ENCODE assay signal across 15 cellular contexts in genomic region chr15:74209997-74210573, GRCh38. TPM values are rescaled to one million over a fixed set of nuclear protein-coding genes. Genes with fewer than 3 reads are reported as not detected.
DNase-seq lines count a peak whose midpoint lies in the region; ATAC-seq and TF ChIP-seq lines count a peak whose summit lies in the region.
"Had no signal": no experiment of that assay in that cellular context is flagged by ENCODE, and none has a peak within 500 bp of the region (broad histone marks: within the 10 kb centered on the region; RNA-seq: fewer than 3 reads in every experiment).

No MANE protein-coding gene starts in this region.

- H4K91ac ChIP-seq in IMR-90 (ENCODE audit: insufficient read depth, low read depth, low read length), result no peak overlapping the region

- H3K27me3 ChIP-seq in ACC112 (ENCODE audit: insufficient read depth, low read length) (0 out of 2 replicates have a peak, but pooled peaks cover 3% of the 10 kb centered on the region), IMR-90 (ENCODE audit: control insufficient read depth, insufficient read depth, low read length) (peaks cover 14% of the 10 kb centered on the region), body of pancreas (no peaks in the 10 kb centered on the region), left lung (peaks cover 0 to 10% of the 10 kb centered on the region in 2 donors)

- H3K23ac ChIP-seq in IMR-90 (ENCODE audit: low read depth, low read length), result no peak overlapping the region

- no peaks in the 10 kb centered on the region for H3K79me1 ChIP-seq in IMR-90 (ENCODE audit: low read depth in 1 of 2, low read length in 2 of 2)

- TF ChIP-seq CTCF in IMR-90 (conservative IDR thresholded peaks at IDR 0.05; ENCODE audit: low read depth, low read length) (no peak), body of pancreas (IDR thresholded peaks at IDR 0.05) (no peak), left lung (IDR thresholded peaks at IDR 0.05) (no peak)

- peak overlapping the region; percentile 70 for H3K27ac ChIP-seq in ACC112 (ENCODE audit: low read depth, low read length)
- no peak overlapping the region for H3K27ac ChIP-seq in IMR-90 (ENCODE audit: insufficient read depth, low read length)
- H3K27ac ChIP-seq in body of pancreas, result peak overlapping the region in 1 of 4 donors; percentile 20
- H3K27ac ChIP-seq in left lung, result no peak overlapping the region
- H3K27ac ChIP-seq: stomach had no signal

- ATAC-seq in IMR-90 (ENCODE audit: low read depth), result no peak
- ATAC-seq in body of pancreas, result peak; percentile 88
- ATAC-seq in left lung, result peak; percentile 12

- H4K5ac ChIP-seq in IMR-90 (ENCODE audit: low read depth, low read length), result no peak overlapping the region

- no CpG with 5 or more reads among the region's 4 CpGs for WGBS in IMR-90 (ENCODE audit: extremely low coverage in 2 of 2, insufficient read length in 1 of 2), 2 experiments
- WGBS in body of pancreas, 2 donors, result 11 to 14% methylated on average over 4 of the region's 4 CpGs

- no TSS peak for BruUV-seq in IMR-90 (replicated peaks; lab: Mats Ljungman, UMichigan)

- in situ Hi-C loops in IMR-90 (cut with MboI; ENCODE audit: low sequenced_read_pairs), result no loop called here
- in situ Hi-C loops in KBM-7 (cut with MboI; ENCODE audit: low pct_unique_long_range_greater_than_20kb, low sequenced_read_pairs), result no loop called here

- no peak overlapping the region for H3K4me2 ChIP-seq in IMR-90 (ENCODE audit: low read depth, low read length)

- TF ChIP-seq RAD21 in IMR-90 (IDR thresholded peaks at IDR 0.05; ENCODE audit: low read length), result no peak

- no peak overlapping the region for H2BK15ac ChIP-seq in IMR-90 (ENCODE audit: low read depth, low read length)

- H3K4me1 ChIP-seq in ACC112 (ENCODE audit: control insufficient read depth, insufficient read depth, low read length, unreplicated experiment) (peaks cover 21% of the 10 kb centered on the region), IMR-90 (ENCODE audit: control insufficient read depth, insufficient read depth, low read length) (peaks cover 13% of the 10 kb centered on the region), body of pancreas (peaks cover 13% of the 10 kb centered on the region), left lung (no peaks in the 10 kb centered on the region)

- H3K4ac ChIP-seq in IMR-90 (ENCODE audit: low read depth, low read length), result no peak overlapping the region

- H3K9me3 ChIP-seq in IMR-90 (ENCODE audit: control insufficient read depth, insufficient read depth, low read length) (no peaks in the 10 kb centered on the region), body of pancreas (no peaks in the 10 kb centered on the region), left lung (no peaks in the 10 kb centered on the region)
- H3K9me3 ChIP-seq: stomach had no signal

- no peak overlapping the region for H3K14ac ChIP-seq in IMR-90 (replicated peaks; ENCODE audit: low read depth, low read length)

- H2AFZ ChIP-seq in ACC112 (ENCODE audit: low read length, unreplicated experiment) (no peak overlapping the region), IMR-90 (replicated peaks; ENCODE audit: low read length, poor library complexity) (no peak overlapping the region)

- no peak overlapping the region for H2BK5ac ChIP-seq in IMR-90 (ENCODE audit: low read depth, low read length, poor library complexity, severe bottlenecking)

- intact Hi-C loops in IMR-90 (cut with micrococcal nuclease), result no loop called here
- intact Hi-C loops in body of pancreas (cut with DNase I), result no loop called here
- intact Hi-C loops in left lung (cut with DNase I), result no loop called here

- H2BK120ac ChIP-seq in IMR-90 (ENCODE audit: low read depth, low read length), result no peak overlapping the region

- DNase-seq in IMR-90 (peak; percentile 89), body of pancreas (peak in 2 of 4 donors; percentile 17 to 58), left lung (no peak), islet precursor cell (no peak), KBM-7 (no peak), superior temporal gyrus (ENCODE audit: extremely low spot score) (no peak)
- no peak for DNase-seq in activated naive CD4-positive, alpha-beta T cell (lab: John Stamatoyannopoulos, UW)
- DNase-seq: activated CD8-positive, alpha-beta memory T cell treated with anti-CD3 and anti-CD28 coated beads, Interleukin-2, amount 50 U/mL, for 4 hours; AML-193; NCI-H2107; stimulated activated CD4-positive, alpha-beta T cell treated with anti-CD3 and anti-CD28 coated beads, Interleukin-4, amount 100 ng/mL, for 24 hours; stomach had no signal

- H3K18ac ChIP-seq in IMR-90 (ENCODE audit: low read depth, low read length), result no peak overlapping the region

- H3K4me3 ChIP-seq in ACC112 (ENCODE audit: low read depth, low read length) (no peak overlapping the region), IMR-90 (ENCODE audit: insufficient read depth, low read depth, low read length) (no peak overlapping the region), body of pancreas (no peak overlapping the region), left lung (no peak overlapping the region)
- H3K4me3 ChIP-seq: stomach had no signal

- no peak overlapping the region for H3K56ac ChIP-seq in IMR-90 (ENCODE audit: extremely low read depth, insufficient read depth, low read length)

- H4K20me1 ChIP-seq in IMR-90 (ENCODE audit: insufficient read depth, low read length), result no peaks in the 10 kb centered on the region

- CTCF ChIA-PET in IMR-90 (lab: Yijun Ruan, JAX), result no interaction called here

- POLR2A ChIA-PET in IMR-90 (lab: Charles Lee; ENCODE audit: unreplicated experiment), result no interaction called here

- TF ChIP-seq POLR2A in IMR-90 (IDR thresholded peaks at IDR 0.05; ENCODE audit: low read depth, low read length) (no peak), body of pancreas (IDR thresholded peaks at IDR 0.05) (no peak)

- H2BK20ac ChIP-seq in IMR-90 (ENCODE audit: low read depth, low read length), result no peak overlapping the region

- no peak overlapping the region for H4K8ac ChIP-seq in IMR-90 (ENCODE audit: low read depth in 2 of 2, low read length in 2 of 2)

- H3K9ac ChIP-seq in IMR-90 (ENCODE audit: low read depth, low read length), result no peak overlapping the region

- H2AK5ac ChIP-seq in IMR-90 (ENCODE audit: low read depth, low read length), result no peak overlapping the region

- H3K36me3 ChIP-seq in ACC112 (ENCODE audit: insufficient read depth, low read length) (no peaks in the 10 kb centered on the region), IMR-90 (ENCODE audit: control insufficient read depth, insufficient read depth, low read length) (no peaks in the 10 kb centered on the region), body of pancreas (replicated peaks in 1 of 2; ENCODE audit: insufficient read depth in 1 of 2, low read depth in 2 of 2) (no peaks in the 10 kb centered on the region), left lung (no peaks in the 10 kb centered on the region)
- H3K36me3 ChIP-seq: stomach had no signal

- dilution Hi-C loops in IMR-90 (cut with HindIII; ENCODE audit: low sequenced_read_pairs, unreplicated experiment), result no loop called here

- H3K79me2 ChIP-seq in ACC112 (ENCODE audit: control insufficient read depth, insufficient read depth, low read length, unreplicated experiment), result no peaks in the 10 kb centered on the region

- H3K9me1 ChIP-seq in IMR-90 (ENCODE audit: insufficient read depth, low read length), result no peaks in the 10 kb centered on the region

- no peak overlapping the region for H2AK9ac ChIP-seq in IMR-90 (replicated peaks; ENCODE audit: low read depth, low read length, poor library complexity)

TF ChIP-seq in IMR-90, 13 proteins besides CTCF, POLR2A, EP300 and RAD21 (continues in another document):
- TF ChIP-seq RCOR1 (IDR thresholded peaks at IDR 0.05; ENCODE audit: insufficient replicate concordance, low read length) (no peak), NFE2L2 (IDR thresholded peaks at IDR 0.05; ENCODE audit: low read depth, low read length) (no peak; the same call in 1 of the 2 replicates), CHD1 (IDR thresholded peaks at IDR 0.05; ENCODE audit: low read depth, low read length) (no peak), CEBPB (IDR thresholded peaks at IDR 0.05; ENCODE audit: low read depth, low read length) (peak; percentile 46; the same call in 1 of the 2 replicates), MAZ (IDR thresholded peaks at IDR 0.05; ENCODE audit: borderline replicate concordance, low read depth, low read length) (no peak), USF2 (IDR thresholded peaks at IDR 0.05; ENCODE audit: low read depth, low read length) (no peak), FOS (IDR thresholded peaks at IDR 0.05; ENCODE audit: low read depth, low read length) (0 out of 2 replicates have a peak, but pooled peaks have one; percentile 27), MAFK (IDR thresholded peaks at IDR 0.05; ENCODE audit: low read depth, low read length) (peak; percentile 47), MXI1 (IDR thresholded peaks at IDR 0.05; ENCODE audit: borderline replicate concordance, low read depth, low read length) (no peak)

RNA-seq across cellular contexts. Expression of gene STRA6, which starts 7.5 kb away (rescaled TPM):
- total RNA-seq in IMR-90 (2012; rRNA removed) (not detected in 2 replicates), body of pancreas (not detected), left lung (under 1 TPM; 0.38 to 0.60 TPM)
- polyA plus RNA-seq in IMR-90 (2012; rRNA removed), result 0.14 and 0.17 TPM in 2 replicates
- 0.11 TPM in 1 of 2 replicates, not detected in the other for polyA plus RNA-seq in IMR-90 (2012; cell fraction: cytosol; rRNA removed)
- 0.37 and 0.60 TPM in 2 replicates for polyA plus RNA-seq in IMR-90 (2012; cell fraction: nucleus; rRNA removed; ENCODE audit: low replicate concordance)

RNA-seq across cellular contexts. Expression of gene CCDC33, which starts 26.0 kb away (rescaled TPM):
- total RNA-seq in IMR-90 (2012; rRNA removed) (not detected in 2 replicates), body of pancreas (not detected), left lung (1 to 10 TPM in 1 of 2 donors, not detected in 1; 3.2 TPM)
- not detected in 2 replicates for polyA plus RNA-seq in IMR-90 (2012; rRNA removed)
- not detected in 2 replicates for polyA plus RNA-seq in IMR-90 (2012; cell fraction: cytosol; rRNA removed)
- polyA plus RNA-seq in IMR-90 (2012; cell fraction: nucleus; rRNA removed; ENCODE audit: low replicate concordance), result not detected in 2 replicates
- total RNA-seq: osteocyte had no signal
- polyA plus RNA-seq: stomach had no signal

RNA-seq across cellular contexts. Expression of gene ISLR, which starts 36.6 kb away (rescaled TPM):
- total RNA-seq in IMR-90 (2012; rRNA removed), result under 0.01 TPM in 2 replicates
- polyA plus RNA-seq in IMR-90 (2012; rRNA removed), result 0.79 and 1.0 TPM in 2 replicates
- 0.53 and 2.1 TPM in 2 replicates for polyA plus RNA-seq in IMR-90 (2012; cell fraction: cytosol; rRNA removed)
- polyA plus RNA-seq in IMR-90 (2012; cell fraction: nucleus; rRNA removed; ENCODE audit: low replicate concordance), result 0.40 and 0.44 TPM in 2 replicates
- 10 to 100 TPM; 10.5 to 15.8 TPM for total RNA-seq in body of pancreas
- total RNA-seq in left lung, result 10 to 100 TPM; 10.4 to 43.7 TPM
- total RNA-seq: epithelial cell of proximal tubule had no signal

Comparison
In these comparisons a context has a peak if more than half of its experiments do, and no peak if none do; other contexts are left out.
1. RNA of gene ISLR, which starts 36.6 kb away (total RNA-seq): 10.4 to 43.7 TPM in left lung and 10.5 to 15.8 TPM in body of pancreas; under 0.01 TPM in IMR-90; every median in the first group is over 10 times any median in the second.